ENCODE assay signal across 16 cellular contexts in the genomic region with DNA sequence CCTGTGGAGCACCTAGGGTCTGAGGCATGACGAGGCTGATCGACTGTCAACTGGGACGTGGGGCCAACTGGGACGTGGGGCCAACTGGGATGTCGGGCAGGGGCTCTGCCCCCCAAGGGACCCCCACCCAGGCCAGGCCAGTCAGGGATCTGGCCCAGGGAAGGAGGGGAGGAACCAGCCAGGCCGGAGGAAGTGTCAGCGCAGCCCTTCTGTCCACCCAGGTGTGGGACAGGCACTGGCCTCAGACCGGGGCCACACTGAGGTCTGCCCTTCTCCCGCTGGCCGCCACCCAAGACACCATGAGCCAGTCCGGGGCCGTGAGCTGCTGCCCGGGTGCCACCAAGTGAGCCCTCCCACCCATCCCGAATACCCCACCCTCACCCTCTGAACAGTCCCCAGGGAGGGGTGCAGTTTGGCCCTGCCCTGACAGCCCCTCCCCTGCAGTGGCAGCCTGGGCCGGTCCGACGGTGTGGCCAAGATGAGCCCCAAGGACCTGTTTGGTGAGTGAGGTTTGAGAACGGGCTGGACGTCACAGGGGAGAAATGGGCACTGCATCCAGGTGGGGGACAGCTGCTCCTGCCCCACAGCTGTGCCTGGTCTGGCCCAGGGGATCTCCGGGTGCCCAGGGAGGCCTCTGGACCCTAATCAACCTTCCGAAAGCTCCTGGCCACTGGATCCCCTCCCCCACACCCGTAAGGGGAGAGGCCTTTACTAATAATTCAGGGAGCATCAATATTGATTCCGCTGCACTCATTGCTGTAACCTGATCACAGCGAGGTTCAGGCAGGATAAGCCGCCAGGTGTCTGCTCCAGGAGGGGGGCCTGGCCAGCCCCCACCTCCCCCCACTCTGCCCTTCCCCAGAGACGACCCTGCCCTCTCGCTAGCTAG. TPM values are rescaled to one million over a fixed set of nuclear protein-coding genes. Genes with fewer than 3 reads are reported as not detected.
DNase-seq lines count a peak whose midpoint lies in the region; TF ChIP-seq lines count a peak whose summit lies in the region.
"Had no signal": no experiment of that assay in that cellular context is flagged by ENCODE, and none has a peak within 500 bp of the region (broad histone marks: within the 10 kb centered on the region; RNA-seq: fewer than 3 reads in every experiment).

No MANE protein-coding gene starts in this region.

- H3K4me2 ChIP-seq in mesenchymal stem cell (ENCODE audit: low read length, poor library complexity, severe bottlenecking), result peak overlapping the region; percentile 28

- H3K36me3 ChIP-seq in Caco-2 (ENCODE audit: control insufficient read depth, insufficient read depth, low read length) (no peaks in the 10 kb centered on the region; the same call in none of the 2 replicates), mesenchymal stem cell (ENCODE audit: control insufficient read depth in 1 of 2, insufficient read depth in 2 of 2, low read depth in 1 of 2, low read length in 2 of 2) (peaks cover 5 to 69% of the 10 kb centered on the region in 2 experiments)
- H3K36me3 ChIP-seq: SJCRH30, thoracic aorta had no signal

- H3K4ac ChIP-seq in mesenchymal stem cell (ENCODE audit: low read depth in 1 of 2, low read length in 2 of 2), result no peak overlapping the region

- no peak overlapping the region for H2BK15ac ChIP-seq in mesenchymal stem cell (ENCODE audit: low read depth, poor library complexity, severe bottlenecking)

- intact Hi-C loops in Caco-2 (cut with micrococcal nuclease; ENCODE audit: unreplicated experiment), result no loop called here

- H2BK5ac ChIP-seq in mesenchymal stem cell (ENCODE audit: low read depth, low read length, poor library complexity, severe bottlenecking), result peak overlapping the region; percentile 51

- H3K4me3 Mint-ChIP-seq in Caco-2 (ENCODE audit: unreplicated experiment), result no peak overlapping the region
- H3K4me3 Mint-ChIP-seq: activated T-helper 1 cell treated with anti-CD3 and anti-CD28 coated beads, Interleukin-12 subunit alpha, Interleukin-12 subunit beta, Interleukin-2, Interleukin-4 antibody, amounts not matched to agents 30 ng/mL and 10 ng/mL and 1 ng/mL, durations not matched to agents 14 hours and 24 hours and 36 hours had no signal

- POLR2A ChIA-PET in Caco-2 (lab: Charles Lee), result no interaction called here
- POLR2A ChIA-PET in RWPE1 (lab: Yijun Ruan, JAX; ENCODE audit: low non-redundant PET), result no interaction called here

- H3K9me3 ChIP-seq in Caco-2 (no peaks in the 10 kb centered on the region), mesenchymal stem cell (ENCODE audit: control insufficient read depth, low read length) (no peaks in the 10 kb centered on the region)
- H3K9me3 ChIP-seq: heart left ventricle, SJCRH30, thoracic aorta had no signal

- TF ChIP-seq CTCF in Caco-2 (IDR thresholded peaks at IDR 0.05; ENCODE audit: insufficient read depth in 1 of 2, low read depth in 1 of 2, low read length in 1 of 2, severe bottlenecking in 1 of 2, unreplicated experiment in 1 of 2), result no peak
- no peak for TF ChIP-seq CTCF in RWPE1 (conservative IDR thresholded peaks at IDR 0.05; ENCODE audit: low read depth)

- H4K91ac ChIP-seq in mesenchymal stem cell (ENCODE audit: low read length), result no peak overlapping the region

- peak overlapping the region; percentile 98 for H2AK5ac ChIP-seq in mesenchymal stem cell (ENCODE audit: low read length, severe bottlenecking)

- no peak overlapping the region for H2BK120ac ChIP-seq in mesenchymal stem cell (ENCODE audit: low read depth, low read length)

- no peak overlapping the region for H3K18ac ChIP-seq in mesenchymal stem cell (ENCODE audit: low read depth in 1 of 2, low read length in 2 of 2)

- no peaks in the 10 kb centered on the region for H3K27me3 Mint-ChIP-seq in Caco-2 (ENCODE audit: insufficient read depth, unreplicated experiment)

- no peak overlapping the region for H2BK12ac ChIP-seq in mesenchymal stem cell (ENCODE audit: low read length in 2 of 2)

- no peak overlapping the region for H3K9ac ChIP-seq in mesenchymal stem cell (ENCODE audit: low read length)

- no peaks in the 10 kb centered on the region for H3K9me3 Mint-ChIP-seq in Caco-2 (ENCODE audit: unreplicated experiment)
- H3K9me3 Mint-ChIP-seq: activated T-helper 1 cell treated with anti-CD3 and anti-CD28 coated beads, Interleukin-12 subunit alpha, Interleukin-12 subunit beta, Interleukin-2, Interleukin-4 antibody, amounts not matched to agents 30 ng/mL and 10 ng/mL and 1 ng/mL, durations not matched to agents 14 hours and 24 hours and 36 hours had no signal

- H3K27ac ChIP-seq in RWPE1 (peak overlapping the region; percentile 97), mesenchymal stem cell (ENCODE audit: low read length, poor library complexity, severe bottlenecking) (peak overlapping the region; percentile 21)
- H3K27ac ChIP-seq: HL-60, SJCRH30, thoracic aorta had no signal

- CTCF ChIA-PET in Caco-2 (lab: Charles Lee), result no interaction called here
- CTCF ChIA-PET in RWPE1 (lab: Yijun Ruan, JAX), result interaction anchor here (1.0 kb wide), 1 partner anchor 18 kb away, joined by 4 read pairs; no protein-coding TSS in a partner anchor

- H3K79me1 ChIP-seq in mesenchymal stem cell (replicated peaks; ENCODE audit: low read length, poor library complexity, severe bottlenecking), result peaks cover 15% of the 10 kb centered on the region

- H4K8ac ChIP-seq in mesenchymal stem cell (ENCODE audit: low read length), result no peak overlapping the region

- peaks cover 14% of the 10 kb centered on the region for H3K4me1 Mint-ChIP-seq in Caco-2 (ENCODE audit: low read depth, unreplicated experiment)

- H3K27me3 ChIP-seq in Caco-2 (replicated peaks; ENCODE audit: control insufficient read depth, insufficient read depth, low read length) (no peaks in the 10 kb centered on the region), mesenchymal stem cell (ENCODE audit: control insufficient read depth in 1 of 2, insufficient read depth in 1 of 2, low read length in 2 of 2) (no peaks in the 10 kb centered on the region)
- H3K27me3 ChIP-seq: SJCRH30 had no signal

- H3K4me3 ChIP-seq in Caco-2 (ENCODE audit: low read depth, low read length), result no peak overlapping the region
- peak overlapping the region in 1 of 2 experiments; percentile 20 for H3K4me3 ChIP-seq in mesenchymal stem cell (ENCODE audit: insufficient read depth in 1 of 2, low read depth in 1 of 2, low read length in 2 of 2)
- H3K4me3 ChIP-seq: SJCRH30, thoracic aorta had no signal

- H3K27ac Mint-ChIP-seq in Caco-2 (ENCODE audit: unreplicated experiment), result peak overlapping the region; percentile 67
- H3K27ac Mint-ChIP-seq: activated T-helper 1 cell treated with anti-CD3 and anti-CD28 coated beads, Interleukin-12 subunit alpha, Interleukin-12 subunit beta, Interleukin-2, Interleukin-4 antibody, amounts not matched to agents 30 ng/mL and 10 ng/mL and 1 ng/mL, durations not matched to agents 14 hours and 24 hours and 36 hours had no signal

- in situ Hi-C loops in ACHN (cut with HindIII; ENCODE audit: low pct_ligation_motif_present, low pct_unique_long_range_greater_than_20kb, low sequenced_read_pairs), result no loop called here

- H3K23ac ChIP-seq in mesenchymal stem cell (ENCODE audit: low read length in 2 of 2), result no peak overlapping the region

- H3K36me3 Mint-ChIP-seq in Caco-2 (ENCODE audit: insufficient read depth, unreplicated experiment), result peaks cover 79% of the 10 kb centered on the region

- H3K4me1 ChIP-seq in Caco-2 (peaks cover 72% of the 10 kb centered on the region), mesenchymal stem cell (ENCODE audit: control insufficient read depth, insufficient read depth, low read depth, low read length) (peaks cover 67% of the 10 kb centered on the region)

- H2AFZ ChIP-seq in mesenchymal stem cell (ENCODE audit: low read depth, low read length), result no peak overlapping the region

- BruUV-seq in Caco-2 (replicated peaks; lab: Mats Ljungman, UMichigan), result no TSS peak

- no peak overlapping the region for H3K14ac ChIP-seq in mesenchymal stem cell (ENCODE audit: low read length in 2 of 2)

- DNase-seq in Caco-2 (no peak), RWPE1 (ENCODE audit: low spot score) (no peak), mesenchymal stem cell (no peak), NCI-H226 (no peak), NCI-H526 (lab: John Stamatoyannopoulos, UW) (no peak), ACHN (no peak)
- DNase-seq: activated CD4-positive, alpha-beta T cell treated with anti-CD3 and anti-CD28 coated beads, Interleukin-2, amount 50 U/mL, for 48 hours; amygdala; left cardiac atrium; NK-92 treated with Interleukin-12 subunit alpha and Interleukin-12 subunit beta, amount 100 ng/mL, for 24 hours; SJCRH30; stimulated activated CD4-positive, alpha-beta T cell treated with anti-CD3 and anti-CD28 coated beads, Interleukin-15, amount 100 ng/mL, for 24 hours had no signal

- WGBS in mesenchymal stem cell, result 81% methylated on average over 22 of the region's 27 CpGs

RNA-seq across cellular contexts. Expression of gene EPS8L2, which starts 3.3 kb away (rescaled TPM):
- 203 and 224 TPM in 2 replicates for total RNA-seq in Caco-2 (2022)
- polyA plus RNA-seq in mesenchymal stem cell (2013, experiment 1 of 2), result 16.2 TPM
- 17.4 TPM for polyA plus RNA-seq in mesenchymal stem cell (2013, experiment 2 of 2)

RNA-seq across cellular contexts. Expression of gene TMEM80, which starts 13.7 kb away (rescaled TPM):
- total RNA-seq in Caco-2 (2022), result 70.3 and 74.7 TPM in 2 replicates
- polyA plus RNA-seq in mesenchymal stem cell (2013, experiment 1 of 2), result 13.4 TPM
- polyA plus RNA-seq in mesenchymal stem cell (2013, experiment 2 of 2), result 15.6 TPM

RNA-seq across cellular contexts. Expression of gene DEAF1, which starts 14.3 kb away (rescaled TPM):
- 50.6 and 56.6 TPM in 2 replicates for total RNA-seq in Caco-2 (2022)
- 21.2 TPM for polyA plus RNA-seq in mesenchymal stem cell (2013, experiment 1 of 2)
- polyA plus RNA-seq in mesenchymal stem cell (2013, experiment 2 of 2), result 20.6 TPM

RNA-seq across cellular contexts. Expression of gene TALDO1, which starts 37.9 kb away (rescaled TPM):
- total RNA-seq in Caco-2 (2022), result 293 and 300 TPM in 2 replicates
- polyA plus RNA-seq in mesenchymal stem cell (2013, experiment 1 of 2), result 215 TPM
- 211 TPM for polyA plus RNA-seq in mesenchymal stem cell (2013, experiment 2 of 2)
